ENCODE assay signal across 2 cellular contexts in genomic region chr14:31943217-31943616, GRCh38.
TF ChIP-seq lines count a peak whose summit lies in the region.

No MANE protein-coding gene starts in this region.

TF ChIP-seq in A549, 52 proteins besides CTCF, POLR2A, EP300 and RAD21:
- TF ChIP-seq HOXB5 (CRISPR knock-in tag; IDR thresholded peaks at IDR 0.05) (no peak), RNF2 (IDR thresholded peaks at IDR 0.05; ENCODE audit: borderline replicate concordance, low read depth) (no peak), CBX8 (IDR thresholded peaks at IDR 0.05) (no peak), TFCP2L1 (CRISPR knock-in tag; IDR thresholded peaks at IDR 0.05) (no peak), FOSL2 (IDR thresholded peaks at IDR 0.05) (no peak), FOSL2 (CRISPR knock-in tag; IDR thresholded peaks at IDR 0.05) (no peak), HOXB13 (CRISPR knock-in tag; IDR thresholded peaks at IDR 0.05; ENCODE audit: low read depth) (no peak), SREBF2 (IDR thresholded peaks at IDR 0.05) (no peak), PBX3 (IDR thresholded peaks at IDR 0.05) (no peak), JUNB (IDR thresholded peaks at IDR 0.05) (no peak)

TF ChIP-seq in K562, 482 proteins besides CTCF, POLR2A, EP300 and RAD21:
- TF ChIP-seq USF2 (CRISPR knock-in tag; IDR thresholded peaks at IDR 0.05) (no peak), HDAC3 (IDR thresholded peaks at IDR 0.05; ENCODE audit: borderline replicate concordance, partially characterized antibody) (no peak), THRA (IDR thresholded peaks at IDR 0.05) (no peak), SMAD1 (IDR thresholded peaks at IDR 0.05; ENCODE audit: low read depth, low read length, partially characterized antibody) (no peak), TARDBP (IDR thresholded peaks at IDR 0.05) (no peak), EHMT2 (IDR thresholded peaks at IDR 0.05) (no peak), PATZ1 (CRISPR knock-in tag; IDR thresholded peaks at IDR 0.05; ENCODE audit: borderline replicate concordance) (no peak), E2F3 (CRISPR knock-in tag; IDR thresholded peaks at IDR 0.05) (no peak), BACH1 (tag; IDR thresholded peaks at IDR 0.05) (no peak), TSHZ1 (CRISPR knock-in tag; IDR thresholded peaks at IDR 0.05) (no peak), MAFK (IDR thresholded peaks at IDR 0.05; ENCODE audit: low read length) (no peak), ELF1 (tag; IDR thresholded peaks at IDR 0.05) (no peak), ATF2 (CRISPR knock-in tag; IDR thresholded peaks at IDR 0.05) (no peak), JUN (IDR thresholded peaks at IDR 0.05; ENCODE audit: borderline replicate concordance, low read depth, low read length) (no peak), JUN (CRISPR knock-in tag; IDR thresholded peaks at IDR 0.05; ENCODE audit: borderline replicate concordance) (no peak), MYNN (IDR thresholded peaks at IDR 0.05) (no peak), MYNN (CRISPR knock-in tag; IDR thresholded peaks at IDR 0.05) (no peak), GTF2B (IDR thresholded peaks at IDR 0.05; ENCODE audit: extremely low read depth, insufficient read length) (no peak)
